ENCODE assay signal across 7 cellular contexts in genomic region chr7:87152897-87153641, GRCh38. TPM values are rescaled to one million over a fixed set of nuclear protein-coding genes. Genes with fewer than 3 reads are reported as not detected.
DNase-seq lines count a peak whose midpoint lies in the region; ATAC-seq and TF ChIP-seq lines count a peak whose summit lies in the region.

No MANE protein-coding gene starts in this region.

- POLR2A ChIA-PET in naive thymus-derived CD8-positive, alpha-beta T cell (lab: Charles Lee), result interaction anchor here (0.7 to 6.2 kb wide), 15 partner anchors 11 to 723 kb away, joined by 3 to 136 read pairs (median 5); partner anchors contain the start of genes CROT, DBF4, ELAPOR2 and SLC25A40

- no peaks in the 10 kb centered on the region for H3K9me3 Mint-ChIP-seq in activated T-cell treated with anti-CD3 and anti-CD28 coated beads, Interleukin-2, amount 50 U/mL, for 24 hours
- no peaks in the 10 kb centered on the region for H3K9me3 Mint-ChIP-seq in naive thymus-derived CD8-positive, alpha-beta T cell

- H3K4me1 Mint-ChIP-seq in activated T-cell treated with anti-CD3 and anti-CD28 coated beads, Interleukin-2, amount 50 U/mL, for 24 hours (ENCODE audit: low read depth), result peaks cover 52% of the 10 kb centered on the region
- H3K4me1 Mint-ChIP-seq in naive thymus-derived CD8-positive, alpha-beta T cell, result peaks cover 24 to 59% (median 49%) of the 10 kb centered on the region in 4 donors

- peaks cover 50% of the 10 kb centered on the region for H3K36me3 Mint-ChIP-seq in activated T-cell treated with anti-CD3 and anti-CD28 coated beads, Interleukin-2, amount 50 U/mL, for 24 hours (ENCODE audit: low read depth)
- H3K36me3 Mint-ChIP-seq in naive thymus-derived CD8-positive, alpha-beta T cell, result peaks cover 0 to 9% (median 2%) of the 10 kb centered on the region in 3 donors

- peak overlapping the region; percentile 98 for H3K27ac Mint-ChIP-seq in activated T-cell treated with anti-CD3 and anti-CD28 coated beads, Interleukin-2, amount 50 U/mL, for 24 hours
- H3K27ac Mint-ChIP-seq in naive thymus-derived CD8-positive, alpha-beta T cell, result peak overlapping the region; percentile 93 to 100 (median 97)

- H3K27me3 Mint-ChIP-seq in activated T-cell treated with anti-CD3 and anti-CD28 coated beads, Interleukin-2, amount 50 U/mL, for 24 hours, result no peaks in the 10 kb centered on the region
- no peaks in the 10 kb centered on the region for H3K27me3 Mint-ChIP-seq in naive thymus-derived CD8-positive, alpha-beta T cell

- TF ChIP-seq CTCF in fibroblast of mammary gland (conservative IDR thresholded peaks at IDR 0.05; ENCODE audit: control insufficient read depth, insufficient read depth, low read depth, low read length), result no peak

- peak overlapping the region; percentile 80 for H3K4me3 ChIP-seq in fibroblast of mammary gland (ENCODE audit: control insufficient read depth, low read depth, low read length)

- TF ChIP-seq POLR2A in GM18505 (IDR thresholded peaks at IDR 0.05; ENCODE audit: borderline replicate concordance, extremely low read depth, insufficient read depth, insufficient read length), result no peak

- H3K4me3 Mint-ChIP-seq in activated T-cell treated with anti-CD3 and anti-CD28 coated beads, Interleukin-2, amount 50 U/mL, for 24 hours, result peak overlapping the region; percentile 88
- H3K4me3 Mint-ChIP-seq in naive thymus-derived CD8-positive, alpha-beta T cell, result peak overlapping the region; percentile 92 to 98 (median 94)

- ATAC-seq in GM18505 (IDR thresholded peaks at IDR 0.05; ENCODE audit: unreplicated experiment) (peak; percentile 13), HG02642 (IDR thresholded peaks at IDR 0.05; ENCODE audit: poor library complexity, unreplicated experiment) (peak; percentile 23)
- peak; percentile 22 to 27 for ATAC-seq in naive thymus-derived CD8-positive, alpha-beta T cell

- DNase-seq in NCI-H2171 treated with DMSO at 0.1 percent for 48 hours (lab: John Stamatoyannopoulos, UW), result peak; percentile 36
- peak; percentile 66 for DNase-seq in activated T-cell treated with anti-CD3 and anti-CD28 coated beads, Interleukin-2, amount 50 U/mL, for 24 hours
- peak; percentile 44 for DNase-seq in fibroblast of mammary gland (ENCODE audit: low read depth)
- DNase-seq in naive thymus-derived CD8-positive, alpha-beta T cell, result peak in 3 of 10 donors; percentile 8 to 18 (median 11)

- H3K27ac ChIP-seq in temporal lobe (ENCODE audit: low read depth, low read length), result peak overlapping the region; percentile 84

RNA-seq across cellular contexts. Expression of gene DMTF1, which starts 0.8 kb away (rescaled TPM):
- total RNA-seq in naive thymus-derived CD8-positive, alpha-beta T cell, result 100 to 1,000 TPM; 175 to 181 TPM
- polyA plus RNA-seq in naive thymus-derived CD8-positive, alpha-beta T cell, result 10 to 100 TPM; 22.2 to 33.5 (median 23.2) TPM
- total RNA-seq in temporal lobe, result 83.3 TPM
